14 cellular contexts compared by ENCODE assay signal in genomic region chr3:135456182-135456790, GRCh38.
DNase-seq lines count a peak whose midpoint lies in the region; ATAC-seq, FAIRE-seq and TF ChIP-seq lines count a peak whose summit lies in the region.
"Had no signal": no experiment of that assay in that cellular context is flagged by ENCODE, and none has a peak within 500 bp of the region (broad histone marks: within the 10 kb centered on the region; RNA-seq: fewer than 3 reads in every experiment).

No MANE protein-coding gene starts in this region.

- TF ChIP-seq POLR2A in HepG2 (IDR thresholded peaks at IDR 0.05; ENCODE audit: insufficient read depth in 1 of 2, low read depth in 2 of 2, low read length in 2 of 2) (no peak), right lobe of liver (IDR thresholded peaks at IDR 0.05) (no peak)

- ATAC-seq in HepG2 (peak; percentile 39; the same call in 2 of the 3 replicates), right lobe of liver (no peak), GM19328 (IDR thresholded peaks at IDR 0.05; ENCODE audit: unreplicated experiment) (no peak)

- peaks cover 6% of the 10 kb centered on the region for H3K4me1 Mint-ChIP-seq in type B pancreatic cell (ENCODE audit: unreplicated experiment)
- no peaks in the 10 kb centered on the region for H3K4me1 Mint-ChIP-seq in activated CD4-positive, alpha-beta T cell treated with anti-CD3 and anti-CD28 coated beads, Interleukin-2, amount 10 ng/mL, durations not matched to agents 24 days and 14 days

- no peak for FAIRE-seq in HepG2 (lab: Jason Lieb, UNC)

- no peaks in the 10 kb centered on the region for H3K9me2 ChIP-seq in hepatocyte (replicated peaks; ENCODE audit: insufficient read depth)

- H3K27me3 Mint-ChIP-seq in type B pancreatic cell, result peaks cover 39% of the 10 kb centered on the region
- H3K27me3 Mint-ChIP-seq in activated CD4-positive, alpha-beta T cell treated with anti-CD3 and anti-CD28 coated beads, Interleukin-2, amount 10 ng/mL, durations not matched to agents 24 days and 14 days, result no peaks in the 10 kb centered on the region

- WGBS in HepG2 (ENCODE audit: low lambda C conversion rate), result 4% methylated on average over 4 of the region's 12 CpGs
- 20% methylated on average over 7 of the region's 12 CpGs for WGBS in right lobe of liver (ENCODE audit: insufficient coverage, low coverage, low lambda C conversion rate, missing lambda C conversion rate)
- 23% methylated on average over 12 of the region's 12 CpGs for WGBS in hepatocyte (ENCODE audit: low lambda C conversion rate, missing lambda C conversion rate)

- no peak overlapping the region for H3K9ac ChIP-seq in HepG2 (ENCODE audit: insufficient read depth, low read depth, low read length)

- H3K36me3 Mint-ChIP-seq in type B pancreatic cell, result no peaks in the 10 kb centered on the region
- no peaks in the 10 kb centered on the region for H3K36me3 Mint-ChIP-seq in activated CD4-positive, alpha-beta T cell treated with anti-CD3 and anti-CD28 coated beads, Interleukin-2, amount 10 ng/mL, durations not matched to agents 24 days and 14 days (ENCODE audit: low read depth)

- in situ Hi-C loops in HepG2 (cut with HindIII; ENCODE audit: extremely low pct_ligation_motif_present, low pct_unique_long_range_greater_than_20kb), result no loop called here

- H3K36me3 ChIP-seq in HepG2 (replicated peaks in 1 of 2; ENCODE audit: control insufficient read depth in 1 of 2, insufficient read depth in 2 of 2, low read length in 2 of 2), result no peaks in the 10 kb centered on the region
- no peaks in the 10 kb centered on the region for H3K36me3 ChIP-seq in right lobe of liver
- no peaks in the 10 kb centered on the region for H3K36me3 ChIP-seq in hepatocyte (replicated peaks; ENCODE audit: insufficient read depth, low read depth)
- H3K36me3 ChIP-seq: prostate gland, thyroid gland had no signal

- H3K4me2 ChIP-seq in HepG2 (ENCODE audit: low read depth, low read length), result no peak overlapping the region
- no peak overlapping the region for H3K4me2 ChIP-seq in hepatocyte

- no peak for TF ChIP-seq EP300 in HepG2 (IDR thresholded peaks at IDR 0.05; ENCODE audit: low read depth in 2 of 2, low read length in 2 of 2)
- TF ChIP-seq EP300 in HepG2 (CRISPR knock-in tag; IDR thresholded peaks at IDR 0.05; ENCODE audit: borderline replicate concordance), result no peak

- H2AFZ ChIP-seq in HepG2 (ENCODE audit: low read length) (no peak overlapping the region), hepatocyte (peak overlapping the region; percentile 49)

- no TSS peak for BruUV-seq in HepG2 (replicated peaks; lab: Mats Ljungman, UMichigan)

- peak overlapping the region; percentile 60 for H3K4me3 Mint-ChIP-seq in type B pancreatic cell
- no peak overlapping the region for H3K4me3 Mint-ChIP-seq in activated CD4-positive, alpha-beta T cell treated with anti-CD3 and anti-CD28 coated beads, Interleukin-2, amount 10 ng/mL, durations not matched to agents 24 days and 14 days

- H4K20me1 ChIP-seq in HepG2 (ENCODE audit: insufficient read depth, low read length) (no peaks in the 10 kb centered on the region), hepatocyte (ENCODE audit: insufficient read depth, poor library complexity, severe bottlenecking) (no peaks in the 10 kb centered on the region)

- H3K27ac ChIP-seq in HepG2 (ENCODE audit: extremely low read length, insufficient read depth, low read length) (no peak overlapping the region), right lobe of liver (no peak overlapping the region), hepatocyte (no peak overlapping the region)
- H3K27ac ChIP-seq: prostate gland, thyroid gland had no signal

- no peak for TF ChIP-seq RAD21 in HepG2 (CRISPR knock-in tag; IDR thresholded peaks at IDR 0.05)

- DNase-seq in HepG2 (ENCODE audit: low spot score) (no peak), right lobe of liver (no peak), NCI-H524 (lab: John Stamatoyannopoulos, UW) (peak; percentile 74 to 89), hepatocyte (ENCODE audit: low spot score) (peak; percentile 35), type B pancreatic cell (ENCODE audit: extremely low spot score, unreplicated experiment) (no peak)
- DNase-seq in stimulated activated naive CD4-positive, alpha-beta T cell (lab: John Stamatoyannopoulos, UW), result no peak
- no peak for DNase-seq in activated CD4-positive, alpha-beta T cell treated with anti-CD3 and anti-CD28 coated beads, Interleukin-2, amount 10 ng/mL, durations not matched to agents 24 days and 14 days
- DNase-seq: activated naive CD4-positive, alpha-beta T cell; Calu3; SIG-M5; stimulated activated CD8-positive, alpha-beta memory T cell treated with anti-CD3 and anti-CD28 coated beads, Interleukin-4, amount 100 ng/mL, for 48 hours had no signal

- H3K4me1 ChIP-seq in HepG2 (ENCODE audit: insufficient read depth, low read length) (no peaks in the 10 kb centered on the region), right lobe of liver (no peaks in the 10 kb centered on the region), hepatocyte (ENCODE audit: insufficient read depth) (no peaks in the 10 kb centered on the region)
- H3K4me1 ChIP-seq: prostate gland had no signal

- no peaks in the 10 kb centered on the region for H3K9me3 Mint-ChIP-seq in type B pancreatic cell
- no peaks in the 10 kb centered on the region for H3K9me3 Mint-ChIP-seq in activated CD4-positive, alpha-beta T cell treated with anti-CD3 and anti-CD28 coated beads, Interleukin-2, amount 10 ng/mL, durations not matched to agents 24 days and 14 days

- H3K79me2 ChIP-seq in HepG2 (ENCODE audit: insufficient read depth, low read length), result no peaks in the 10 kb centered on the region
- no peaks in the 10 kb centered on the region for H3K79me2 ChIP-seq in hepatocyte

- TF ChIP-seq CTCF in HepG2 (CRISPR knock-in tag; IDR thresholded peaks at IDR 0.05) (0 out of 2 replicates have a peak, but pooled peaks have one; percentile 13), right lobe of liver (IDR thresholded peaks at IDR 0.05) (no peak), hepatocyte (IDR thresholded peaks at IDR 0.05; ENCODE audit: poor library complexity) (peak; percentile 16), type B pancreatic cell (conservative IDR thresholded peaks at IDR 0.05) (peak; percentile 69)

- no peaks in the 10 kb centered on the region for H3K9me3 ChIP-seq in HepG2 (ENCODE audit: low read length)
- H3K9me3 ChIP-seq in right lobe of liver, result no peaks in the 10 kb centered on the region
- no peaks in the 10 kb centered on the region for H3K9me3 ChIP-seq in hepatocyte (ENCODE audit: low read depth)
- H3K9me3 ChIP-seq: prostate gland, thyroid gland had no signal

- intact Hi-C loops in HepG2 (cut with micrococcal nuclease; ENCODE audit: unreplicated experiment), result no loop called here
- intact Hi-C loops in right lobe of liver (cut with DNase I), result no loop called here
- intact Hi-C loops in activated CD4-positive, alpha-beta T cell treated with anti-CD3 and anti-CD28 coated beads, Interleukin-2, amount 10 ng/mL, durations not matched to agents 24 days and 14 days (cut with micrococcal nuclease), result no loop called here

- POLR2A ChIA-PET in HepG2 (lab: Yijun Ruan, JAX), result no interaction called here

- CTCF ChIA-PET in HepG2 (lab: Yijun Ruan, JAX; ENCODE audit: low intra/inter-chr PET ratio, low total read pairs), result no interaction called here

- H3K27me3 ChIP-seq in HepG2 (ENCODE audit: control insufficient read depth in 1 of 2, insufficient read depth in 2 of 2, low read length in 2 of 2) (peaks cover 0 to 7% of the 10 kb centered on the region in 2 experiments; a peak in 4 of 5 replicates), right lobe of liver (no peaks in the 10 kb centered on the region), hepatocyte (peaks cover 12% of the 10 kb centered on the region)
- H3K27me3 ChIP-seq: thyroid gland had no signal

- H3K4me3 ChIP-seq in HepG2 (replicated peaks in 1 of 3; ENCODE audit: insufficient read depth in 1 of 3, low read depth in 2 of 3, low read length in 3 of 3) (no peak overlapping the region), right lobe of liver (no peak overlapping the region), hepatocyte (no peak overlapping the region)
- H3K4me3 ChIP-seq: prostate gland, thyroid gland had no signal

- H3K27ac Mint-ChIP-seq in type B pancreatic cell, result no peak overlapping the region
- H3K27ac Mint-ChIP-seq in activated CD4-positive, alpha-beta T cell treated with anti-CD3 and anti-CD28 coated beads, Interleukin-2, amount 10 ng/mL, durations not matched to agents 24 days and 14 days, result no peak overlapping the region

TF ChIP-seq in HepG2, 621 proteins besides CTCF, POLR2A, EP300 and RAD21:
- TF ChIP-seq PREB (CRISPR knock-in tag; IDR thresholded peaks at IDR 0.05), result no peak

Comparison
In these comparisons a context has a peak if more than half of its experiments do, and no peak if none do; other contexts are left out.
1. CTCF ChIP-seq: peak in HepG2 (single experiment), hepatocyte (single experiment) and type B pancreatic cell (single experiment); none in right lobe of liver (0 of 4).
2. DNase-seq: peak in NCI-H524 (2 of 2) and hepatocyte (single experiment); none in HepG2 (single experiment), right lobe of liver (0 of 3), type B pancreatic cell (single experiment), stimulated activated naive CD4-positive, alpha-beta T cell (0 of 6) and activated CD4-positive, alpha-beta T cell treated with anti-CD3 and anti-CD28 coated beads, Interleukin-2, amount 10 ng/mL, durations not matched to agents 24 days and 14 days (single experiment).